Comparison of ENCODE assay signal across 1 cellular context in the genomic region with DNA sequence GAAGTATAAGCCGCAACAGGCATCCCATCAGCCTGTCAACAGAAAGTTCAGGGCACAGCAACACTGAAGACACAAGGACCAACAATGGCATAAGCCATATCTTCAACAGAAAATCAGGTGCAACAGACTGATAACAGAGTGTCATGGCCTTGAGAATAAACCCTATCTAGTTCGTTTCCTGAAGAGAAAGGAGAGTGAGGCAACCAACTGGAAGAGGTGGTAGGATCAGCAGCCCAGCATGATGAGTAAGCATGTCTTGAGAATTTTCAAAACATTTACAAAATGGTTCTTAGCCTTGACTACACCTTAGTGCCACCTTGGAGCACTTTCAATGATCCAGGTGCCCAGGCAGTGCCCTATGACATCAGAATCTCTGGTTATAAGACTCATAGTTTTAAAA.
TF ChIP-seq lines count a peak whose summit lies in the region.

No MANE protein-coding gene starts in this region.

TF ChIP-seq in IMR-90, 13 proteins besides CTCF, POLR2A, EP300 and RAD21 (continued from another document):
- TF ChIP-seq, protein P1, sequence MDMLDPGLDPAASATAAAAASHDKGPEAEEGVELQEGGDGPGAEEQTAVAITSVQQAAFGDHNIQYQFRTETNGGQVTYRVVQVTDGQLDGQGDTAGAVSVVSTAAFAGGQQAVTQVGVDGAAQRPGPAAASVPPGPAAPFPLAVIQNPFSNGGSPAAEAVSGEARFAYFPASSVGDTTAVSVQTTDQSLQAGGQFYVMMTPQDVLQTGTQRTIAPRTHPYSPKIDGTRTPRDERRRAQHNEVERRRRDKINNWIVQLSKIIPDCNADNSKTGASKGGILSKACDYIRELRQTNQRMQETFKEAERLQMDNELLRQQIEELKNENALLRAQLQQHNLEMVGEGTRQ (IDR thresholded peaks at IDR 0.05; ENCODE audit: low read depth, low read length): no peak
- no peak for TF ChIP-seq RFX5 (IDR thresholded peaks at IDR 0.05; ENCODE audit: low read depth, low read length)
- TF ChIP-seq MAFK (IDR thresholded peaks at IDR 0.05; ENCODE audit: low read depth, low read length): no peak
- TF ChIP-seq MAZ (IDR thresholded peaks at IDR 0.05; ENCODE audit: borderline replicate concordance, low read depth, low read length): no peak
- TF ChIP-seq NFE2L2 (IDR thresholded peaks at IDR 0.05; ENCODE audit: low read depth, low read length): no peak
- no peak for TF ChIP-seq BHLHE40 (IDR thresholded peaks at IDR 0.05; ENCODE audit: low read depth, low read length)
- no peak for TF ChIP-seq MXI1 (IDR thresholded peaks at IDR 0.05; ENCODE audit: borderline replicate concordance, low read depth, low read length)
- TF ChIP-seq SMC3 (IDR thresholded peaks at IDR 0.05; ENCODE audit: low read depth, low read length): no peak
- TF ChIP-seq FOS (IDR thresholded peaks at IDR 0.05; ENCODE audit: low read depth, low read length): no peak
- TF ChIP-seq, protein P2, sequence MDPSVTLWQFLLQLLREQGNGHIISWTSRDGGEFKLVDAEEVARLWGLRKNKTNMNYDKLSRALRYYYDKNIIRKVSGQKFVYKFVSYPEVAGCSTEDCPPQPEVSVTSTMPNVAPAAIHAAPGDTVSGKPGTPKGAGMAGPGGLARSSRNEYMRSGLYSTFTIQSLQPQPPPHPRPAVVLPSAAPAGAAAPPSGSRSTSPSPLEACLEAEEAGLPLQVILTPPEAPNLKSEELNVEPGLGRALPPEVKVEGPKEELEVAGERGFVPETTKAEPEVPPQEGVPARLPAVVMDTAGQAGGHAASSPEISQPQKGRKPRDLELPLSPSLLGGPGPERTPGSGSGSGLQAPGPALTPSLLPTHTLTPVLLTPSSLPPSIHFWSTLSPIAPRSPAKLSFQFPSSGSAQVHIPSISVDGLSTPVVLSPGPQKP (IDR thresholded peaks at IDR 0.05; ENCODE audit: borderline replicate concordance, low read depth, low read length): no peak
